In the genomic region with DNA sequence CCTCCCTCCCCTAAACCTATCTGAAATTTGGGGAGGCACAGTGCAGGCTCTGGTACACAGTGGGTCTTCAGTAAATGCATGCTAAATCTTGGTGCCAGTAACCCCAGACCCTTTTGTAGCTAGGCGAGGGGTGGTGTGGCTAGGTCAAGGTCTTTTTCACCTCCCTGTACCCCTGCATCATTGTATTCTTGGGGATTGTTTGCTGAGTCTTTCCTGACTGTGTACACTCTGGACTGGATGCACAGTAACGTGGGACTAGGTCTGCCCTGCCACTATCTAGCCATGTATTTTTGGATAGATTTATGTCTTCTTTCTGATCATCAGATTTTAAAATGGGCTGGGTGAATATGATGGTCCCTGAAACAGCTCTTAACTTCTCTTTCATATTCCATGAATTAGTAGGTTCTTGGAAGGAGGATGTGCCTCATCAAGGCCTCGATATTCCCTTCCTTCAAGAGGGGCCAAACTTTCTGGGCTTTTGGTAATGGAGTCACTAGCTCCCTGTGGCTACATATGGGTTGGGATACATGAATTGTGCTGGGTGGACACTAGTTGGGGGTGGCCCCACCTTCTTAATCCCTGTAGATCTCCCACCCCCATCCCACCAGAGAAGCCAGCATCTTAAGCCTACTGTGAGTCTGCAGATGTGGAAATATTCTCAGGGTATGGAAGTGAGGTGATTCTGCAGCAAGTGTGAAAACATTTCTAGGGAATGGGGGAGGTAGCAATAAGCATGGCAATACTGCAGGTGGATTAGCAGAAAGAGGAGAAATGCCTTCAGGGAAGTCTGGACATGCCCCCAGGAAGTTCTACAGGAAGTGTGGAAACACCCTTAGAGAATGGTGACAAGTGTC, we compare ENCODE assay signal across 11 cellular contexts. TPM values are rescaled to one million over a fixed set of nuclear protein-coding genes. Genes with fewer than 3 reads are reported as not detected.
A peak's percentile ranks its signal among the peaks of the same experiment; 100 is the strongest.
DNase-seq lines count a peak whose midpoint lies in the region; ATAC-seq and TF ChIP-seq lines count a peak whose summit lies in the region.
"Had no signal": no experiment of that assay in that cellular context is flagged by ENCODE, and none has a peak within 500 bp of the region (broad histone marks: within the 10 kb centered on the region; RNA-seq: fewer than 3 reads in every experiment).

No MANE protein-coding gene starts in this region.

- TF ChIP-seq POLR2A in prostate gland (IDR thresholded peaks at IDR 0.05), result no peak

- peaks cover 37% of the 10 kb centered on the region for H3K4me1 Mint-ChIP-seq in glutamatergic neuron (ENCODE audit: low read depth, unreplicated experiment)

- H3K9me3 ChIP-seq in BLaER1 (no peaks in the 10 kb centered on the region), RWPE2 (ENCODE audit: severe bottlenecking) (no peaks in the 10 kb centered on the region), prostate gland (no peaks in the 10 kb centered on the region)

- H3K27ac ChIP-seq in BLaER1 (0 out of 2 replicates have a peak overlapping the region, but pooled peaks have one; percentile 96), RWPE2 (ENCODE audit: poor library complexity, severe bottlenecking) (peak overlapping the region; percentile 41), prostate gland (peak overlapping the region; percentile 97 to 100)

- H3K9ac ChIP-seq in BLaER1, result peak overlapping the region; percentile 94; the same call in 1 of the 2 replicates

- peaks cover 24% of the 10 kb centered on the region for H3K27me3 Mint-ChIP-seq in glutamatergic neuron (ENCODE audit: unreplicated experiment)
- H3K27me3 Mint-ChIP-seq: activated naive CD4-positive, alpha-beta T cell treated with anti-CD3 and anti-CD28 coated beads, Interleukin-2, amount 50 U/mL, for 24 hours had no signal

- TF ChIP-seq CTCF in RWPE2 (IDR thresholded peaks at IDR 0.05; ENCODE audit: poor library complexity, severe bottlenecking) (no peak), glutamatergic neuron (IDR thresholded peaks at IDR 0.05; ENCODE audit: partially characterized antibody, unreplicated experiment) (no peak), prostate gland (IDR thresholded peaks at IDR 0.05) (no peak)

- H3K4me3 Mint-ChIP-seq in glutamatergic neuron (ENCODE audit: unreplicated experiment), result peak overlapping the region; percentile 98

- H4K20me1 ChIP-seq in BLaER1, result peaks cover 14% of the 10 kb centered on the region

- H3K36me3 Mint-ChIP-seq in glutamatergic neuron (ENCODE audit: unreplicated experiment), result peaks cover 5% of the 10 kb centered on the region
- H3K36me3 Mint-ChIP-seq: activated naive CD4-positive, alpha-beta T cell treated with anti-CD3 and anti-CD28 coated beads, Interleukin-2, amount 50 U/mL, for 24 hours had no signal

- H3K36me3 ChIP-seq in BLaER1, result peaks cover 2% of the 10 kb centered on the region; the same call in 1 of the 2 replicates
- H3K36me3 ChIP-seq in RWPE2 (ENCODE audit: low read depth), result no peaks in the 10 kb centered on the region
- no peaks in the 10 kb centered on the region for H3K36me3 ChIP-seq in prostate gland

- H3K27ac Mint-ChIP-seq in glutamatergic neuron (ENCODE audit: unreplicated experiment), result peak overlapping the region; percentile 98
- H3K27ac Mint-ChIP-seq: activated naive CD4-positive, alpha-beta T cell treated with anti-CD3 and anti-CD28 coated beads, Interleukin-2, amount 50 U/mL, for 24 hours had no signal

- DNase-seq in RWPE2 (ENCODE audit: low spot score), result no peak
- no peak for DNase-seq in glutamatergic neuron
- no peak for DNase-seq in prostate gland (ENCODE audit: low spot score)
- no peak for DNase-seq in stimulated activated naive CD8-positive, alpha-beta T cell treated with anti-CD3 and anti-CD28 coated beads, Interleukin-15, Interleukin-2, amounts not matched to agents 100 U/mL and 50 U/mL, for 24 hours
- no peak for DNase-seq in GM03348 (ENCODE audit: low spot score)
- DNase-seq: activated CD4-positive, alpha-beta T cell treated with anti-CD3 and anti-CD28 coated beads for 1 hour; NCI-H1694 treated with DMSO at 0.1 percent for 48 hours had no signal

- H3K4me2 ChIP-seq in BLaER1, result peak overlapping the region; percentile 82

- H3K9me3 Mint-ChIP-seq in glutamatergic neuron (ENCODE audit: unreplicated experiment), result peaks cover 34% of the 10 kb centered on the region
- H3K9me3 Mint-ChIP-seq: activated naive CD4-positive, alpha-beta T cell treated with anti-CD3 and anti-CD28 coated beads, Interleukin-2, amount 50 U/mL, for 24 hours had no signal

- ATAC-seq in RWPE2 (ENCODE audit: low read depth) (no peak), GM21619 (IDR thresholded peaks at IDR 0.05; ENCODE audit: unreplicated experiment) (no peak), HG02981 (IDR thresholded peaks at IDR 0.05; ENCODE audit: unreplicated experiment) (no peak)
- no peak for ATAC-seq in stimulated activated naive CD8-positive, alpha-beta T cell treated with anti-CD3 and anti-CD28 coated beads, Interleukin-15, Interleukin-2, amounts not matched to agents 100 U/mL and 50 U/mL, for 24 hours

- WGBS in prostate gland, result 79% methylated on average over 3 of the region's 3 CpGs

- H3K4me3 ChIP-seq in BLaER1, result no peak overlapping the region
- H3K4me3 ChIP-seq in RWPE2 (ENCODE audit: severe bottlenecking), result no peak overlapping the region
- H3K4me3 ChIP-seq in prostate gland, result no peak overlapping the region

- H3K27me3 ChIP-seq in BLaER1 (peaks cover 10% of the 10 kb centered on the region), RWPE2 (ENCODE audit: insufficient read depth, poor library complexity, severe bottlenecking) (no peaks in the 10 kb centered on the region), prostate gland (replicated peaks; ENCODE audit: insufficient read depth) (no peaks in the 10 kb centered on the region)

- H3K4me1 ChIP-seq in BLaER1, result peaks cover 66% of the 10 kb centered on the region
- peaks cover 15% of the 10 kb centered on the region for H3K4me1 ChIP-seq in RWPE2 (ENCODE audit: insufficient read depth, poor library complexity, severe bottlenecking)
- H3K4me1 ChIP-seq in prostate gland (replicated peaks), result peaks cover 5% of the 10 kb centered on the region

- intact Hi-C loops in prostate gland (cut with DNase I), result loop anchor here (5.0 to 10.0 kb wide), 2 partner anchors 251 to 401 kb away; a partner anchor contains a TSS

RNA-seq across cellular contexts. Expression of a gene that starts 2.1 kb away (rescaled TPM):
- 178 TPM for total RNA-seq in glutamatergic neuron (ENCODE audit: unreplicated experiment)
- total RNA-seq in prostate gland, result 10 to 100 TPM; 26.0 to 39.4 TPM

RNA-seq across cellular contexts. Expression of a gene that starts 29.4 kb away (rescaled TPM):
- total RNA-seq in glutamatergic neuron (ENCODE audit: unreplicated experiment) (19.4 TPM), prostate gland (10 to 100 TPM; 18.2 to 26.4 TPM)

Comparison
In these comparisons a context has a peak if more than half of its experiments do, and no peak if none do; other contexts are left out.
1. H3K27ac ChIP-seq: peak in every context shown above with its lines; median percentile 98 in prostate gland; 96 in BLaER1; 41 in RWPE2.